1 cellular context compared by ENCODE assay signal in genomic region chr3:108089544-108089943, GRCh38.
TF ChIP-seq lines count a peak whose summit lies in the region.

No MANE protein-coding gene starts in this region.

TF ChIP-seq in SK-N-SH treated with all-trans-retinoic acid at 6 μM for 48 hours, 23 proteins besides CTCF, POLR2A, EP300 and RAD21 (continued from another document):
- TF ChIP-seq CREB5 (CRISPR knock-in tag; IDR thresholded peaks at IDR 0.05; ENCODE audit: low read depth) = no peak
- TF ChIP-seq TOX (CRISPR knock-in tag; IDR thresholded peaks at IDR 0.05; ENCODE audit: borderline replicate concordance) = no peak
- no peak for TF ChIP-seq ZNF565 (CRISPR knock-in tag; conservative IDR thresholded peaks at IDR 0.05; ENCODE audit: low read depth)
- TF ChIP-seq TCF4 (CRISPR knock-in tag; IDR thresholded peaks at IDR 0.05; ENCODE audit: borderline replicate concordance) = no peak
- no peak for TF ChIP-seq SNAI2 (CRISPR knock-in tag; IDR thresholded peaks at IDR 0.05)
TF ChIP-seq in SK-N-SH treated with all-trans-retinoic acid at 6 μM for 48 hours: peak in this region for 0.
